ENCODE assay signal across 7 cellular contexts in the genomic region with DNA sequence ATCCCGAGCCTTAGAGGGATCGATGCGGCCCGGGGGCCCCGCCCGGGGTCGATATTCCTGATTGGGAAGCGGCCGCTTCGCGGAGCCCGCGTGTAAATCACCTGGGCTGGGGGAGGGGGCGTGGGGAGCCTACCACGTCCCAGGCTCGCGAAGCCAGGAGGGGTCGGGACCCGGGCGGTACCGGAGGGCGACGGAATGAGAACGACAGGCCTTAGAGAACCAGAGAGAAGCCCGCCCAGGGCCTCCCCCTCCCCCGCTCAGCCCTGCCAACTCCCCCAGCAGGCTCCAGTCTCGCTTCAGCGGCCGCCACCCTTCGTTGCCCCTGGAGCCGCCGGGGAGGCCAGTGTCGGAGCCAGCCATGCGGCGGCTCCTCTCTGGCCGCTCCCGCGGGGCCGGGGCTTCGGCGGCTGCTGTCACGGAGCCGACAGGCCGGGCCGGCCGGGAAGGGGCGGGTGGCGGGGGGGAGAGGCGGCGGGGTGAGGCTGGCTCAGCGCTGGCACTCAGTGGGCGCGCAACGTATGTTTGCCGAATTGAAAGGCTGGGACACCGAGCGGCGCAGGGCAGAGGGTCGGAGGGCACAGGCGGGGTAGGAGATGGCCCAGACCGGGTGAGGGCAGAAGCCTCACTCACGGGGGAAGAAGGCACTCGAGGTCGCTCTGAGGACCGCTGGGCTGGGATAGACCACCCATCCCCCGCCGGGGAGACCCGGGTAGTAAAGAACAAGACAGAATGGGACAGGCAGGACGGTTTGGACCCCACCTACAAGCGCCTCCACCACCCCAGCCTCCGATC. TPM values are rescaled to one million over a fixed set of nuclear protein-coding genes. Genes with fewer than 3 reads are reported as not detected.
DNase-seq lines count a peak whose midpoint lies in the region; ATAC-seq, FAIRE-seq and TF ChIP-seq lines count a peak whose summit lies in the region.
"Had no signal": no experiment of that assay in that cellular context is flagged by ENCODE, and none has a peak within 500 bp of the region (broad histone marks: within the 10 kb centered on the region; RNA-seq: fewer than 3 reads in every experiment).

No MANE protein-coding gene starts in this region.

- no peak for ATAC-seq in HG03571 (IDR thresholded peaks at IDR 0.05; ENCODE audit: unreplicated experiment)
- no peak for ATAC-seq in HG03139 (IDR thresholded peaks at IDR 0.05; ENCODE audit: unreplicated experiment)

- peaks cover 0 to 27% (median 11%) of the 10 kb centered on the region in 7 donors for H3K9me3 Mint-ChIP-seq in CD14-positive monocyte

- CTCF ChIA-PET in endothelial cell of umbilical vein (lab: Charles Lee) = interaction anchor here (1.6 to 8.0 kb wide), 5 partner anchors 10 to 234 kb away, joined by 6 to 280 read pairs (median 157); partner anchors contain the start of genes C1QL4 and PRPH

- peaks cover 41 to 57% of the 10 kb centered on the region in 2 experiments for H3K27me3 ChIP-seq in endothelial cell of umbilical vein (ENCODE audit: control insufficient read depth in 2 of 2, insufficient read depth in 2 of 2, low read length in 2 of 2)
- H3K27me3 ChIP-seq in smooth muscle cell (ENCODE audit: low read depth) = peaks cover 96% of the 10 kb centered on the region

- no peaks in the 10 kb centered on the region for H3F3A ChIP-seq in smooth muscle cell (ENCODE audit: low read depth)

- H2AFZ ChIP-seq in endothelial cell of umbilical vein (ENCODE audit: low read depth, low read length) = no peak overlapping the region
- H2AFZ ChIP-seq in smooth muscle cell (ENCODE audit: low read depth) = no peak overlapping the region

- POLR2A ChIA-PET in endothelial cell of umbilical vein (lab: Charles Lee) = no interaction called here

- H3K4me2 ChIP-seq in endothelial cell of umbilical vein (ENCODE audit: insufficient read depth, low read length) (peak overlapping the region; percentile 28), smooth muscle cell (peak overlapping the region; percentile 88)

- H3K36me3 Mint-ChIP-seq in CD14-positive monocyte = peaks cover 6 to 10% of the 10 kb centered on the region in 2 donors

- dilution Hi-C loops in endothelial cell of umbilical vein (cut with MboI; ENCODE audit: extremely low pct_ligation_motif_present, low sequenced_read_pairs) = no loop called here

- H3K9me1 ChIP-seq in endothelial cell of umbilical vein (replicated peaks; ENCODE audit: control insufficient read depth, extremely low read depth, insufficient read depth, low read length) = no peaks in the 10 kb centered on the region

- H3K4me3 Mint-ChIP-seq in CD14-positive monocyte = peak overlapping the region; percentile 24 to 94

- H3K27me3 Mint-ChIP-seq in CD14-positive monocyte (ENCODE audit: low read depth in 3 of 3) = peaks cover 82 to 98% (median 97%) of the 10 kb centered on the region in 3 donors

- no peak overlapping the region for H3K9ac ChIP-seq in endothelial cell of umbilical vein (replicated peaks; ENCODE audit: extremely low read depth, insufficient read depth, low read length)
- H3K9ac ChIP-seq in smooth muscle cell (ENCODE audit: low read depth) = no peak overlapping the region

- DNase-seq in CD14-positive monocyte (ENCODE audit: low spot score) (no peak), NAMALWA (ENCODE audit: low spot score) (peak; percentile 61), endothelial cell of umbilical vein (ENCODE audit: low read depth, low spot score) (no peak), smooth muscle cell (lab: John Stamatoyannopoulos, UW; ENCODE audit: unreplicated experiment) (no peak)

- TF ChIP-seq POLR2A in endothelial cell of umbilical vein (IDR thresholded peaks at IDR 0.05; ENCODE audit: low read depth, low read length) = no peak

- 3% methylated on average over 52 of the region's 71 CpGs for WGBS in smooth muscle cell (ENCODE audit: low lambda C conversion rate)

- no peak overlapping the region for H3K27ac ChIP-seq in endothelial cell of umbilical vein (ENCODE audit: insufficient read depth, low read depth, low read length)
- H3K27ac ChIP-seq in smooth muscle cell (ENCODE audit: low read depth) = no peak overlapping the region

- H4K20me1 ChIP-seq in endothelial cell of umbilical vein (replicated peaks; ENCODE audit: control insufficient read depth, extremely low read depth, insufficient read depth, low read length) (no peaks in the 10 kb centered on the region), smooth muscle cell (ENCODE audit: low read depth) (no peaks in the 10 kb centered on the region)

- H3K27ac Mint-ChIP-seq in CD14-positive monocyte = peak overlapping the region in 1 of 7 donors; percentile 41

- TF ChIP-seq CTCF in CD14-positive monocyte (IDR thresholded peaks at IDR 0.05) (no peak), endothelial cell of umbilical vein (IDR thresholded peaks at IDR 0.05; ENCODE audit: extremely low read depth in 1 of 2, insufficient read depth in 1 of 2, low read depth in 1 of 2, low read length in 2 of 2) (no peak), smooth muscle cell (IDR thresholded peaks at IDR 0.05; ENCODE audit: borderline replicate concordance, insufficient read depth, poor library complexity, severe bottlenecking) (no peak)

- peaks cover 42% of the 10 kb centered on the region for H3K4me1 Mint-ChIP-seq in CD14-positive monocyte

- H3K36me3 ChIP-seq in endothelial cell of umbilical vein (ENCODE audit: control insufficient read depth in 2 of 2, extremely low read depth in 1 of 2, insufficient read depth in 2 of 2, low read length in 2 of 2) (no peaks in the 10 kb centered on the region), smooth muscle cell (ENCODE audit: low read depth) (no peaks in the 10 kb centered on the region)

- H3K9me3 ChIP-seq in endothelial cell of umbilical vein (replicated peaks; ENCODE audit: control insufficient read depth, insufficient read depth, low read length) (no peaks in the 10 kb centered on the region), smooth muscle cell (replicated peaks; ENCODE audit: low read depth) (no peaks in the 10 kb centered on the region)

- H3K4me3 ChIP-seq in endothelial cell of umbilical vein (replicated peaks in 1 of 3; ENCODE audit: insufficient read depth in 1 of 3, low read depth in 1 of 3, low read length in 3 of 3) (peak overlapping the region in 1 of 3 experiments; percentile 25), smooth muscle cell (peak overlapping the region; percentile 52)

- H3K4me1 ChIP-seq in endothelial cell of umbilical vein (ENCODE audit: control insufficient read depth, extremely low read depth, insufficient read depth, low read length) (peaks cover 40% of the 10 kb centered on the region), smooth muscle cell (ENCODE audit: low read depth) (peaks cover 40% of the 10 kb centered on the region)

- intact Hi-C loops in CD14-positive monocyte (cut with micrococcal nuclease) = loop anchor here in 1 of 2 donors (10.0 kb wide), 1 partner anchor 280 kb away; the partner anchor contains the start of genes KMT2D and RHEBL1
- intact Hi-C loops in endothelial cell of umbilical vein (cut with micrococcal nuclease) = loop anchor here (10.0 kb wide), 1 partner anchor 400 kb away; the partner anchor contains the start of gene TMBIM6

- H3K79me2 ChIP-seq in endothelial cell of umbilical vein (ENCODE audit: control insufficient read depth, insufficient read depth, low read length) (no peaks in the 10 kb centered on the region), smooth muscle cell (ENCODE audit: low read depth) (no peaks in the 10 kb centered on the region)

- BruUV-seq in endothelial cell of umbilical vein (replicated peaks; lab: Mats Ljungman, UMichigan) = no TSS peak

- no peak for FAIRE-seq in endothelial cell of umbilical vein (lab: Jason Lieb, UNC)

RNA-seq across cellular contexts. Expression of gene DNAJC22, which starts 1.4 kb away (rescaled TPM):
- polyA plus RNA-seq in CD14-positive monocyte = not detected
- 1.1 and 1.3 TPM in 2 replicates for total RNA-seq in endothelial cell of umbilical vein
- 1.4 TPM in 2 replicates for polyA plus RNA-seq in endothelial cell of umbilical vein
- polyA plus RNA-seq in endothelial cell of umbilical vein (2011; cell fraction: cytosol; rRNA removed) = 1.2 TPM in 2 replicates
- 0.96 and 0.98 TPM in 2 replicates for polyA plus RNA-seq in endothelial cell of umbilical vein (2011; cell fraction: nucleus; rRNA removed)
- 0.15 and 1.3 TPM in 2 replicates for polyA plus RNA-seq in endothelial cell of umbilical vein (2012)
- polyA minus RNA-seq in endothelial cell of umbilical vein = 1.3 and 1.4 TPM in 2 replicates
- 1.1 TPM for polyA minus RNA-seq in endothelial cell of umbilical vein (2011; cell fraction: cytosol; rRNA and poly(A)+ RNA removed)
- polyA minus RNA-seq in endothelial cell of umbilical vein (2011; cell fraction: nucleus; rRNA and poly(A)+ RNA removed) = 0.34 and 0.43 TPM in 2 replicates
- 0.09 and 1.1 TPM in 2 replicates for total RNA-seq in smooth muscle cell
- polyA plus RNA-seq in smooth muscle cell = 1.8 and 2.4 TPM in 2 replicates
- total RNA-seq: mononuclear cell had no signal

RNA-seq across cellular contexts. Expression of gene C1QL4, which starts 8.3 kb away (rescaled TPM):
- polyA plus RNA-seq in CD14-positive monocyte = not detected
- not detected in 2 replicates for total RNA-seq in endothelial cell of umbilical vein
- polyA plus RNA-seq in endothelial cell of umbilical vein = not detected in 2 replicates
- 0.03 TPM in 1 of 2 replicates, not detected in the other for polyA plus RNA-seq in endothelial cell of umbilical vein (2011; cell fraction: cytosol; rRNA removed)
- not detected in 2 replicates for polyA plus RNA-seq in endothelial cell of umbilical vein (2011; cell fraction: nucleus; rRNA removed)
- not detected in 2 replicates for polyA plus RNA-seq in endothelial cell of umbilical vein (2012)
- not detected in 2 replicates for polyA minus RNA-seq in endothelial cell of umbilical vein
- polyA minus RNA-seq in endothelial cell of umbilical vein (2011; cell fraction: cytosol; rRNA and poly(A)+ RNA removed) = 0.41 TPM
- not detected in 2 replicates for polyA minus RNA-seq in endothelial cell of umbilical vein (2011; cell fraction: nucleus; rRNA and poly(A)+ RNA removed)
- total RNA-seq in smooth muscle cell = not detected in 2 replicates
- polyA plus RNA-seq in smooth muscle cell = 0.09 TPM in 1 of 2 replicates, not detected in the other

RNA-seq across cellular contexts. Expression of gene SPATS2, which starts 22.0 kb away (rescaled TPM):
- polyA plus RNA-seq in CD14-positive monocyte (1 to 10 TPM; 1.1 to 1.8 TPM), endothelial cell of umbilical vein (32.6 and 55.8 TPM in 2 replicates), smooth muscle cell (33.6 and 39.0 TPM in 2 replicates)
- total RNA-seq in endothelial cell of umbilical vein (58.8 and 66.5 TPM in 2 replicates), smooth muscle cell (32.0 and 35.6 TPM in 2 replicates)
- 53.3 and 64.3 TPM in 2 replicates for polyA plus RNA-seq in endothelial cell of umbilical vein (2011; cell fraction: cytosol; rRNA removed)
- 103 and 146 TPM in 2 replicates for polyA plus RNA-seq in endothelial cell of umbilical vein (2011; cell fraction: nucleus; rRNA removed)
- polyA plus RNA-seq in endothelial cell of umbilical vein (2012) = 63.5 and 74.0 TPM in 2 replicates
- 76.2 and 88.1 TPM in 2 replicates for polyA minus RNA-seq in endothelial cell of umbilical vein
- polyA minus RNA-seq in endothelial cell of umbilical vein (2011; cell fraction: cytosol; rRNA and poly(A)+ RNA removed) = 48.5 TPM
- 95.5 and 134 TPM in 2 replicates for polyA minus RNA-seq in endothelial cell of umbilical vein (2011; cell fraction: nucleus; rRNA and poly(A)+ RNA removed)

RNA-seq across cellular contexts. Expression of gene TROAP, which starts 22.2 kb away (rescaled TPM):
- polyA plus RNA-seq in CD14-positive monocyte (not detected), endothelial cell of umbilical vein (27.3 and 31.7 TPM in 2 replicates), smooth muscle cell (8.5 and 10.2 TPM in 2 replicates)
- total RNA-seq in endothelial cell of umbilical vein (62.4 and 68.6 TPM in 2 replicates), smooth muscle cell (2.6 and 3.7 TPM in 2 replicates)
- 47.3 and 53.1 TPM in 2 replicates for polyA plus RNA-seq in endothelial cell of umbilical vein (2011; cell fraction: cytosol; rRNA removed)
- polyA plus RNA-seq in endothelial cell of umbilical vein (2011; cell fraction: nucleus; rRNA removed) = 127 and 133 TPM in 2 replicates
- 21.3 and 57.6 TPM in 2 replicates for polyA plus RNA-seq in endothelial cell of umbilical vein (2012)
- polyA minus RNA-seq in endothelial cell of umbilical vein = 20.6 and 29.7 TPM in 2 replicates
- 41.8 TPM for polyA minus RNA-seq in endothelial cell of umbilical vein (2011; cell fraction: cytosol; rRNA and poly(A)+ RNA removed)
- 34.9 and 40.2 TPM in 2 replicates for polyA minus RNA-seq in endothelial cell of umbilical vein (2011; cell fraction: nucleus; rRNA and poly(A)+ RNA removed)

RNA-seq across cellular contexts. Expression of gene PRPH, which starts 50.3 kb away (rescaled TPM):
- not detected for polyA plus RNA-seq in CD14-positive monocyte
- total RNA-seq in endothelial cell of umbilical vein = not detected in 2 replicates
- polyA plus RNA-seq in endothelial cell of umbilical vein = not detected in 2 replicates
- polyA plus RNA-seq in endothelial cell of umbilical vein (2011; cell fraction: cytosol; rRNA removed) = not detected in 2 replicates
- polyA plus RNA-seq in endothelial cell of umbilical vein (2011; cell fraction: nucleus; rRNA removed) = 0.45 and 0.49 TPM in 2 replicates
- not detected in 2 replicates for polyA plus RNA-seq in endothelial cell of umbilical vein (2012)
- polyA minus RNA-seq in endothelial cell of umbilical vein = not detected in 2 replicates
- polyA minus RNA-seq in endothelial cell of umbilical vein (2011; cell fraction: cytosol; rRNA and poly(A)+ RNA removed) = not detected
- polyA minus RNA-seq in endothelial cell of umbilical vein (2011; cell fraction: nucleus; rRNA and poly(A)+ RNA removed) = not detected in 2 replicates
- total RNA-seq in smooth muscle cell = not detected in 2 replicates
- polyA plus RNA-seq in smooth muscle cell = 0.43 TPM in 1 of 2 replicates, not detected in the other
- total RNA-seq: mononuclear cell had no signal

Comparison
In these comparisons a context has a peak if more than half of its experiments do, and no peak if none do; other contexts are left out.
1. RNA of gene SPATS2, which starts 22.0 kb away (polyA plus RNA-seq): 32.6 to 146 TPM in endothelial cell of umbilical vein and 33.6 to 39.0 TPM in smooth muscle cell; 1.1 to 1.8 TPM in CD14-positive monocyte; every median in the first group is over 10 times any median in the second.